ENCODE assay signal across 1 cellular context in the genomic region with DNA sequence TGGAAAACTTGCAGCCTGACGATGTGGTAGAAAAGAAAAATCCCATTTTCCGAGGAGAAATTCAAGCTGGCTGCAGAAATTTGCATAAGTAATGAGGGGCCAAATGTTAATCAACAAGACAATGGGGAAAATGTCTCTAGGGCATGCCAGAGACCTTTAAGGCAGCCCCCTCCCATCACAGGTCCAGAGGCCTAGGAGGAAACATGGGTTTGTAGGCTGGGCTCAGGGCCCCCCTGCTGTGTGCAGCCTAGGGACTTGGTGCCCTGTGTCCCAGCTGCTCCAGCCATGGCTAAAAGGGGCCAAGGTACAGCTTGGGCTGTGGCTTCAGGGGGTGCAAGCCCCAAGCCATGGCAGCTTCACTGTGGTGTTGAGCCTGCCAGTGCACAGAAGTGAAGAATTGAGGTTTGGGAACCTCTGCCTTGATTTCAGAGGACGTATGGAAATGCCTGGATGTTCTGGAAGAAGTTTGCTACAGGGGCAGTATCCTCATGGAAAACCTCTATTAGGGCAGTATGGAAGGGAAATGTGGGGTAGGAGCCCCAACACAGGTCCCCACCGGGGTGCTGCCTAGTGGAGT.
TF ChIP-seq lines count a peak whose summit lies in the region.

No MANE protein-coding gene starts in this region.

TF ChIP-seq in H1, 55 proteins besides CTCF, POLR2A, EP300 and RAD21:
- TF ChIP-seq ZNF274 (IDR thresholded peaks at IDR 0.05; ENCODE audit: borderline replicate concordance, extremely low read depth, low read length) (no peak), TEAD4 (IDR thresholded peaks at IDR 0.05; ENCODE audit: low read depth, low read length) (0 out of 2 replicates have a peak, but pooled peaks have one; percentile 23), SP2 (IDR thresholded peaks at IDR 0.05; ENCODE audit: low read length) (no peak)
